ENCODE assay signal across 13 cellular contexts in the genomic region with DNA sequence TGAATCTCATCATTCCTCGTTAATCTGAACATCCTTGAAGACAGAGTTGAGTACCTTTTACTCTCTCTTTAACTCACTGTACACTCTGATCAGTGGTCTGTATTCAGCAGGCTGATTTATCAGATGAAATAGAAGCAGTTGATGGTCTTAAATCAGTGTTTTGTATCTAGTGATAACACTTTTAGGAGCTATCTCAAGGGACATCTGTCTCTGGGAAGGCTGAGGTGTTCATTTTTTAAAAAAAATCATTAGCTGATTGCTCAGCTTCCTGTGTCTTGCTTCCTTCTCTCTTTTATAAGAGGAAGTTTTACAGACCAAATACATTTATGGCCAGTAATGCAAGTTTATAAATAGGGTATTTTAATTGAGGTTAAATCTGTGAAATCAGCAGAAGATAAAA. TPM values are rescaled to one million over a fixed set of nuclear protein-coding genes. Genes with fewer than 3 reads are reported as not detected.
DNase-seq lines count a peak whose midpoint lies in the region; ATAC-seq and TF ChIP-seq lines count a peak whose summit lies in the region.
"Had no signal": no experiment of that assay in that cellular context is flagged by ENCODE, and none has a peak within 500 bp of the region (broad histone marks: within the 10 kb centered on the region; RNA-seq: fewer than 3 reads in every experiment).

No MANE protein-coding gene starts in this region.

- H3K4me3 ChIP-seq in BLaER1 = no peak overlapping the region
- no peak overlapping the region for H3K4me3 ChIP-seq in hepatocyte
- H3K4me3 ChIP-seq in lower leg skin (ENCODE audit: low read depth, poor library complexity, severe bottlenecking) = no peak overlapping the region
- H3K4me3 ChIP-seq: SJCRH30 had no signal

- H3K4me1 ChIP-seq in BLaER1 = peaks cover 18% of the 10 kb centered on the region
- no peaks in the 10 kb centered on the region for H3K4me1 ChIP-seq in hepatocyte (ENCODE audit: insufficient read depth)
- H3K4me1 ChIP-seq: SJCRH30 had no signal

- H3K27me3 ChIP-seq in BLaER1 (no peaks in the 10 kb centered on the region), hepatocyte (no peaks in the 10 kb centered on the region)
- H3K27me3 ChIP-seq: SJCRH30, thyroid gland had no signal

- intact Hi-C loops in lower leg skin (cut with DNase I; ENCODE audit: low total_unique reads) = no loop called here

- no peak overlapping the region for H2AFZ ChIP-seq in hepatocyte

- 85% methylated on average over 1 of the region's 1 CpG for WGBS in hepatocyte (ENCODE audit: low lambda C conversion rate, missing lambda C conversion rate)
- 27 to 32% methylated on average over 1 of the region's 1 CpG for WGBS in lower leg skin, 2 donors

- H3K36me3 Mint-ChIP-seq in T-helper 17 cell (ENCODE audit: low read depth) = no peaks in the 10 kb centered on the region

- H3K27me3 Mint-ChIP-seq in T-helper 17 cell = no peaks in the 10 kb centered on the region
- H3K27me3 Mint-ChIP-seq: activated CD4-positive, alpha-beta T cell treated with anti-CD3 and anti-CD28 coated beads for 36 hours had no signal

- H3K9ac ChIP-seq in BLaER1 = peak overlapping the region; percentile 61

- H3K27ac Mint-ChIP-seq in T-helper 17 cell = peak overlapping the region; percentile 95

- peak overlapping the region; percentile 89 for H3K4me3 Mint-ChIP-seq in T-helper 17 cell

- no peaks in the 10 kb centered on the region for H3K79me2 ChIP-seq in hepatocyte

- H3K4me2 ChIP-seq in BLaER1 = peak overlapping the region; percentile 68
- no peak overlapping the region for H3K4me2 ChIP-seq in hepatocyte

- H3K27ac ChIP-seq in BLaER1 = peak overlapping the region; percentile 49
- H3K27ac ChIP-seq in hepatocyte = peak overlapping the region; percentile 16
- H3K27ac ChIP-seq: SJCRH30 had no signal

- H4K20me1 ChIP-seq in BLaER1 = no peaks in the 10 kb centered on the region
- H4K20me1 ChIP-seq in hepatocyte (ENCODE audit: insufficient read depth, poor library complexity, severe bottlenecking) = no peaks in the 10 kb centered on the region

- peak; percentile 32 for ATAC-seq in GM21447 (IDR thresholded peaks at IDR 0.05; ENCODE audit: unreplicated experiment)
- ATAC-seq in T-helper 17 cell = peak; percentile 40
- ATAC-seq in HG03469 (IDR thresholded peaks at IDR 0.05; ENCODE audit: unreplicated experiment) = no peak

- H3K9me2 ChIP-seq in hepatocyte (replicated peaks; ENCODE audit: insufficient read depth) = no peaks in the 10 kb centered on the region

- H3K4me1 Mint-ChIP-seq in T-helper 17 cell = peaks cover 12% of the 10 kb centered on the region

- TF ChIP-seq CTCF in hepatocyte (IDR thresholded peaks at IDR 0.05; ENCODE audit: poor library complexity) (no peak), lower leg skin (IDR thresholded peaks at IDR 0.05) (no peak)

- H3K36me3 ChIP-seq in BLaER1 (no peaks in the 10 kb centered on the region), hepatocyte (replicated peaks; ENCODE audit: insufficient read depth, low read depth) (no peaks in the 10 kb centered on the region)
- H3K36me3 ChIP-seq: SJCRH30, thyroid gland had no signal

- no peak for TF ChIP-seq POLR2A in lower leg skin (IDR thresholded peaks at IDR 0.05)

- no peak for DNase-seq in T-helper 17 cell
- DNase-seq in hepatocyte (ENCODE audit: low spot score) = no peak
- DNase-seq in lower leg skin (ENCODE audit: low spot score in 2 of 2) = no peak
- DNase-seq in retina = no peak
- no peak for DNase-seq in activated CD4-positive, alpha-beta T cell treated with anti-CD3 and anti-CD28 coated beads for 48 hours
- DNase-seq: activated CD4-positive, alpha-beta T cell treated with anti-CD3 and anti-CD28 coated beads for 36 hours; NCI-H524; SJCRH30; thyroid gland had no signal

- H3K9me3 ChIP-seq in BLaER1 = 0 out of 2 replicates have a peak, but pooled peaks cover 4% of the 10 kb centered on the region
- no peaks in the 10 kb centered on the region for H3K9me3 ChIP-seq in T-helper 17 cell (ENCODE audit: control insufficient read depth, low read length, poor library complexity, severe bottlenecking)
- no peaks in the 10 kb centered on the region for H3K9me3 ChIP-seq in hepatocyte (ENCODE audit: low read depth)
- H3K9me3 ChIP-seq: SJCRH30, thyroid gland had no signal

RNA-seq across cellular contexts. Expression of a gene that starts 12.1 kb away (rescaled TPM):
- total RNA-seq in T-helper 17 cell (not detected), hepatocyte (0.88 and 1.2 TPM in 2 replicates), lower leg skin (1 to 10 TPM in 2 of 4 donors, under 1 TPM in 1, not detected in 1; 0.22 to 1.1 (median 1.1) TPM)
- 0.60 and 1.2 TPM in 2 replicates for polyA plus RNA-seq in hepatocyte
- total RNA-seq: activated CD4-positive, alpha-beta T cell treated with anti-CD3 and anti-CD28 coated beads for 36 hours; M059J; SJCRH30 had no signal

RNA-seq across cellular contexts. Expression of a gene that starts 29.8 kb away (rescaled TPM):
- total RNA-seq in T-helper 17 cell = 1 to 10 TPM; 7.0 to 8.5 TPM
- 41.9 and 43.5 TPM in 2 replicates for total RNA-seq in hepatocyte
- polyA plus RNA-seq in hepatocyte = 24.1 and 27.1 TPM in 2 replicates
- total RNA-seq in lower leg skin = 10 to 100 TPM; 11.7 to 21.7 (median 16.6) TPM
